ENCODE assay signal across 9 cellular contexts in genomic region chrX:154582994-154583393, GRCh38. TPM values are rescaled to one million over a fixed set of nuclear protein-coding genes. Genes with fewer than 3 reads are reported as not detected.
"Had no signal": no experiment of that assay in that cellular context is flagged by ENCODE, and none has a peak within 500 bp of the region (broad histone marks: within the 10 kb centered on the region; RNA-seq: fewer than 3 reads in every experiment).

No MANE protein-coding gene starts in this region.

RNA-seq across cellular contexts. Expression of gene CTAG1A, which starts 1.9 kb away (rescaled TPM):
- total RNA-seq: activated CD8-positive, alpha-beta T cell treated with anti-CD3 and anti-CD28 coated beads, Interleukin-2, amount 10 ng/mL, durations not matched to agents 7 days and 5 days; ascending aorta; body of pancreas; bronchial epithelial cell; LHCN-M2; M059J; PC-9; RPMI7951; SJSA1 had no signal

RNA-seq across cellular contexts. Expression of gene CTAG1B, which starts 36.1 kb away (rescaled TPM):
- total RNA-seq: activated CD8-positive, alpha-beta T cell treated with anti-CD3 and anti-CD28 coated beads, Interleukin-2, amount 10 ng/mL, durations not matched to agents 7 days and 5 days; ascending aorta; body of pancreas; bronchial epithelial cell; LHCN-M2; M059J; PC-9; RPMI7951; SJSA1 had no signal
